Comparison of ENCODE assay signal across 15 cellular contexts in the genomic region with DNA sequence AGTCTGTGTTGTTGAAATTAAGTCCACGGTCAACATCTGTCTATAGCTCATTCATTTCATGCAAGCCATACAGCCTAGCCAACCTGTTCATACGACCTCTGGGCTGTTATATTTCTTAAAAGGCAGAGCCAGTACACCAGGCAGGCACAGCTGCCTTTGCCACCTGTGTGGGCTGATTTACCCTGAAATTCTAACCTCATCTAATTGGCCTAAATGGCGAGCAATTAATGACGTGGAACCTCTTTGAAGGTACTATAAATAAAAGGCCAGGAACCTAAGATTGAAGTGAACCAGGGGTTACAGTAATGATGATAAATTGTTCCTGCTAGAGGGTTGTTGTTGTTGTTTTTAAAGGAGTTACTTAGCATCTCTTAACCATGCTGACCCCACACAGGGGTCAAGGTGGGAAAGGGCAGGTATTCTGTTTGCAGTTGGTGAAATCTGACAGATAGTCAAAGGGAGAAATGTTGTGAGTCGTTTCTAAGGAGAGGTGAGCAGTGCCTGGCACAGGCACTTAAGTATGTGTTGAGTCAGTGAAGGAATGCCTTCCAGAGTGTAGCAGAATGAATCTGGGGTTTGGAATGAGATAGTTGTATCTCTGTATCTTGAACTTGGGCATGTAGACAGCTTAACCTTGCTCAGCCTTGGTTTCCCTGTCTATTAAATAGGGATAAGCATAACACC.
DNase-seq lines count a peak whose midpoint lies in the region; ATAC-seq and TF ChIP-seq lines count a peak whose summit lies in the region.
"Had no signal": no experiment of that assay in that cellular context is flagged by ENCODE, and none has a peak within 500 bp of the region (broad histone marks: within the 10 kb centered on the region; RNA-seq: fewer than 3 reads in every experiment).

No MANE protein-coding gene starts in this region.

- no peak overlapping the region for H3K4me3 ChIP-seq in lower lobe of right lung
- H3K4me3 ChIP-seq: right lobe of liver had no signal

- no peaks in the 10 kb centered on the region for H3K36me3 ChIP-seq in lower lobe of right lung
- H3K36me3 ChIP-seq: right lobe of liver had no signal

- H3K27me3 ChIP-seq in lower lobe of right lung (ENCODE audit: low read depth), result no peaks in the 10 kb centered on the region
- H3K27me3 ChIP-seq: right lobe of liver had no signal

- intact Hi-C loops in lower lobe of right lung (cut with DNase I) (no loop called here), left colon (cut with DNase I, micrococcal nuclease) (no loop called here)

- peak; percentile 44 to 88 for ATAC-seq in lower lobe of right lung
- ATAC-seq in left colon, result no peak
- ATAC-seq: Panc1, right lobe of liver had no signal

- H3K9me3 ChIP-seq in lower lobe of right lung, result no peaks in the 10 kb centered on the region
- H3K9me3 ChIP-seq: right lobe of liver had no signal

- no peaks in the 10 kb centered on the region for H3K4me1 ChIP-seq in lower lobe of right lung

- peak overlapping the region; percentile 11 for H3K27ac ChIP-seq in lower lobe of right lung
- H3K27ac ChIP-seq: right lobe of liver had no signal

- DNase-seq in EH (ENCODE audit: low read depth) (peak; percentile 3), NCI-H1417 (lab: John Stamatoyannopoulos, UW) (peak; percentile 24 to 92 (median 59)), astrocyte of the hippocampus (ENCODE audit: low read depth, low spot score) (peak; percentile 55), lower lobe of right lung (no peak), left colon (no peak), putamen (ENCODE audit: low spot score) (no peak), erythroblast (lab: John Stamatoyannopoulos, UW) (no peak)
- no peak for DNase-seq in stimulated activated CD4-positive, alpha-beta T cell treated with anti-CD3 and anti-CD28 coated beads, Interleukin-4, amount 100 ng/mL, for 24 hours
- DNase-seq: activated CD4-positive, alpha-beta T cell treated with anti-CD3 and anti-CD28 coated beads, Interleukin-2, amount 50 U/mL, for 48 hours; activated effector memory CD4-positive, alpha-beta T cell treated with Interleukin-2 at 50 U/mL for 16 hours; CD8-positive, alpha-beta memory T cell; NCI-H1048; right lobe of liver; T-helper 9 cell had no signal

- no peak for TF ChIP-seq POLR2A in erythroblast (IDR thresholded peaks at IDR 0.05; ENCODE audit: low read length)

- no peak for TF ChIP-seq CTCF in lower lobe of right lung (IDR thresholded peaks at IDR 0.05)

Comparison
In these comparisons a context has a peak if more than half of its experiments do, and no peak if none do; other contexts are left out.
1. DNase-seq: peak in EH (single experiment), NCI-H1417 (3 of 3) and astrocyte of the hippocampus (single experiment); none in lower lobe of right lung (single experiment), stimulated activated CD4-positive, alpha-beta T cell treated with anti-CD3 and anti-CD28 coated beads, Interleukin-4, amount 100 ng/mL, for 24 hours (single experiment), left colon (0 of 2), putamen (single experiment) and erythroblast (0 of 2).